Comparison of ENCODE assay signal across 24 cellular contexts in genomic region chr6:66771626-66772025, GRCh38.
"Had no signal": no experiment of that assay in that cellular context is flagged by ENCODE, and none has a peak within 500 bp of the region (broad histone marks: within the 10 kb centered on the region; RNA-seq: fewer than 3 reads in every experiment).

No MANE protein-coding gene starts in this region.

- DNase-seq: activated CD4-positive, alpha-beta T cell treated with anti-CD3 and anti-CD28 coated beads, Interleukin-2, amount 10 ng/mL, durations not matched to agents 7 days and 5 days; activated CD8-positive, alpha-beta T cell treated with anti-CD3 and anti-CD28 coated beads, Interleukin-2, amount 10 ng/mL, durations not matched to agents 7 days and 5 days; activated naive CD4-positive, alpha-beta T cell treated with anti-CD3 and anti-CD28 coated beads, Interleukin-2, amount 10 ng/mL, durations not matched to agents 7 days and 5 days; activated T-cell treated with anti-CD3 and anti-CD28 coated beads, Interleukin-2, amount 50 U/mL, for 24 hours; effector memory CD8-positive, alpha-beta T cell; esophagus squamous epithelium; heart left ventricle; left ventricle myocardium inferior; psoas muscle; right cardiac atrium; small intestine; stimulated activated CD4-positive, alpha-beta T cell treated with anti-CD3 and anti-CD28 coated beads, Interleukin-15, amount 100 ng/mL, for 24 hours; stimulated activated CD4-positive, alpha-beta T cell treated with anti-CD3 and anti-CD28 coated beads, Interleukin-2, amount 100 ng/mL, for 48 hours; stimulated activated naive CD8-positive, alpha-beta T cell treated with anti-CD3 and anti-CD28 coated beads, Interleukin-15, amount 100 ng/mL, for 72 hours; transverse colon; uterus had no signal

- H3K4me1 Mint-ChIP-seq: activated CD4-positive, alpha-beta T cell treated with anti-CD3 and anti-CD28 coated beads, Interleukin-2, amount 10 ng/mL, durations not matched to agents 7 days and 5 days; activated naive CD4-positive, alpha-beta T cell treated with anti-CD3 and anti-CD28 coated beads, Interleukin-2, amount 10 ng/mL, durations not matched to agents 7 days and 5 days; neural progenitor cell; stimulated activated naive CD8-positive, alpha-beta T cell treated with anti-CD3 and anti-CD28 coated beads, Interleukin-15, amount 100 ng/mL, for 72 hours had no signal

- H3K4me3 Mint-ChIP-seq: activated CD4-positive, alpha-beta T cell treated with anti-CD3 and anti-CD28 coated beads, Interleukin-2, amount 10 ng/mL, durations not matched to agents 7 days and 5 days; activated CD8-positive, alpha-beta T cell treated with anti-CD3 and anti-CD28 coated beads, Interleukin-2, amount 10 ng/mL, durations not matched to agents 7 days and 5 days; activated naive CD4-positive, alpha-beta T cell treated with anti-CD3 and anti-CD28 coated beads, Interleukin-2, amount 10 ng/mL, durations not matched to agents 7 days and 5 days; activated T-cell treated with anti-CD3 and anti-CD28 coated beads, Interleukin-2, amount 50 U/mL, for 24 hours; effector memory CD8-positive, alpha-beta T cell; neural progenitor cell; stimulated activated naive CD8-positive, alpha-beta T cell treated with anti-CD3 and anti-CD28 coated beads, Interleukin-15, amount 100 ng/mL, for 72 hours; T-helper 1 cell treated with Interleukin-12 subunit alpha and Interleukin-12 subunit beta and Interleukin-4 antibody, amounts not matched to agents 30 μg/mL and 1 μg/mL, for 36 hours had no signal

- H3K27ac Mint-ChIP-seq: activated CD4-positive, alpha-beta T cell treated with anti-CD3 and anti-CD28 coated beads, Interleukin-2, amount 10 ng/mL, durations not matched to agents 7 days and 5 days; activated CD8-positive, alpha-beta T cell treated with anti-CD3 and anti-CD28 coated beads, Interleukin-2, amount 10 ng/mL, durations not matched to agents 7 days and 5 days; activated naive CD4-positive, alpha-beta T cell treated with anti-CD3 and anti-CD28 coated beads, Interleukin-2, amount 10 ng/mL, durations not matched to agents 7 days and 5 days; activated T-cell treated with anti-CD3 and anti-CD28 coated beads, Interleukin-2, amount 50 U/mL, for 24 hours; activated T-helper 2 cell treated with anti-CD3 and anti-CD28 coated beads, Interferon-gamma antibody, Interleukin-2, Interleukin-4, amounts not matched to agents 10 μg/mL and 5 μg/mL and 100 μg/mL, durations not matched to agents 14 hours and 24 hours and 36 hours; effector memory CD8-positive, alpha-beta T cell; neural progenitor cell; stimulated activated naive CD8-positive, alpha-beta T cell treated with anti-CD3 and anti-CD28 coated beads, Interleukin-15, amount 100 ng/mL, for 72 hours; T-helper 1 cell treated with Interleukin-12 subunit alpha and Interleukin-12 subunit beta and Interleukin-4 antibody, amounts not matched to agents 30 μg/mL and 1 μg/mL, for 36 hours had no signal

- H3K27me3 Mint-ChIP-seq: activated CD4-positive, alpha-beta T cell treated with anti-CD3 and anti-CD28 coated beads, Interleukin-2, amount 10 ng/mL, durations not matched to agents 7 days and 5 days; activated naive CD4-positive, alpha-beta T cell treated with anti-CD3 and anti-CD28 coated beads, Interleukin-2, amount 10 ng/mL, durations not matched to agents 7 days and 5 days; activated T-cell treated with anti-CD3 and anti-CD28 coated beads, Interleukin-2, amount 50 U/mL, for 24 hours; effector memory CD8-positive, alpha-beta T cell; stimulated activated naive CD8-positive, alpha-beta T cell treated with anti-CD3 and anti-CD28 coated beads, Interleukin-15, amount 100 ng/mL, for 72 hours had no signal

- H2AFZ ChIP-seq: neural progenitor cell had no signal

- H3K4me3 ChIP-seq: ascending aorta, breast epithelium, esophagus squamous epithelium, gastroesophageal sphincter, heart left ventricle, left ventricle myocardium inferior, neural progenitor cell, psoas muscle, suprapubic skin, transverse colon, uterus had no signal

- ATAC-seq: activated CD4-positive, CD25-positive, alpha-beta regulatory T cell treated with anti-CD3 and anti-CD28 coated beads, Interleukin-2, amount 50 U/mL, for 24 hours; activated CD8-positive, alpha-beta T cell treated with anti-CD3 and anti-CD28 coated beads, Interleukin-2, amount 10 ng/mL, durations not matched to agents 7 days and 5 days; effector memory CD8-positive, alpha-beta T cell; gastroesophageal sphincter; heart left ventricle; psoas muscle; right cardiac atrium; stimulated activated naive CD8-positive, alpha-beta T cell treated with anti-CD3 and anti-CD28 coated beads, Interleukin-15, amount 100 ng/mL, for 72 hours had no signal

- H3K4me2 ChIP-seq: neural progenitor cell had no signal

- H3K36me3 ChIP-seq: ascending aorta, breast epithelium, esophagus squamous epithelium, gastroesophageal sphincter, heart left ventricle, left ventricle myocardium inferior, neural progenitor cell, suprapubic skin, transverse colon, uterus had no signal

- H3K9me3 ChIP-seq: psoas muscle, uterus had no signal

- H3K27ac ChIP-seq: ascending aorta, breast epithelium, esophagus squamous epithelium, gastroesophageal sphincter, heart left ventricle, left ventricle myocardium inferior, neural progenitor cell, psoas muscle, suprapubic skin, transverse colon, uterus had no signal

- H3K36me3 Mint-ChIP-seq: activated naive CD4-positive, alpha-beta T cell treated with anti-CD3 and anti-CD28 coated beads, Interleukin-2, amount 10 ng/mL, durations not matched to agents 7 days and 5 days had no signal

- H3K4me1 ChIP-seq: ascending aorta, breast epithelium, esophagus squamous epithelium, gastroesophageal sphincter, heart left ventricle, left ventricle myocardium inferior, neural progenitor cell, psoas muscle, suprapubic skin, transverse colon, uterus had no signal

- H3K27me3 ChIP-seq: ascending aorta, breast epithelium, esophagus squamous epithelium, gastroesophageal sphincter, heart left ventricle, neural progenitor cell, suprapubic skin, transverse colon, uterus had no signal

- H3K9ac ChIP-seq: neural progenitor cell had no signal
